Comparison of ENCODE assay signal across 1 cellular context in genomic region chr2:51995293-51995692, GRCh38.
TF ChIP-seq lines count a peak whose summit lies in the region.

No MANE protein-coding gene starts in this region.

TF ChIP-seq in SK-N-SH, 30 proteins besides CTCF, POLR2A, EP300 and RAD21 (continued from another document):
- peak; percentile 7; the same call in 1 of the 2 replicates for TF ChIP-seq PBX3 (IDR thresholded peaks at IDR 0.05)
- no peak for TF ChIP-seq USF1 (IDR thresholded peaks at IDR 0.05; ENCODE audit: borderline replicate concordance, low read depth)
- TF ChIP-seq FOSL2 (IDR thresholded peaks at IDR 0.05; ENCODE audit: borderline replicate concordance, low read depth): 0 out of 2 replicates have a peak, but pooled peaks have one; percentile 32
- TF ChIP-seq EZH2phosphoT487 (IDR thresholded peaks at IDR 0.05; ENCODE audit: borderline replicate concordance, low read depth): no peak
